16 cellular contexts compared by ENCODE assay signal in the genomic region with DNA sequence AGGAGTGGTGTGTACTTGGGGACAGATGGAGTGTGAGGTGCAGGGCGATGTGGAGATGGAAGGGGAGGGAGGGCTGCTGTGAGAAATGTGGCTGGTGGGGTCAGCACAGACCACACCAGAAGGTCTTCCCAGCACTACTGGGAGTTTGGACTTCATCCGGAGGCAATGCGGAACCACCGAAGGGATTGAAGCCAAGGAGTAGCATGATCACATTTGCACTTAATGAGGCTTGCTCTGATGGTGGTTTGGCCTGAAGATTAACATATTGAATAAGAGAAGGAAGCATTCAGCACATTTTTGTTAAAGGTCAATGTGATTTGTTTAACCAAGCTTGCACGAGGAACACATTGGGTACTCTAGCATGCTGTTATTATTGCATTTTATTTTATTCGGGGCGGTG.
A peak's percentile ranks its signal among the peaks of the same experiment; 100 is the strongest.
DNase-seq lines count a peak whose midpoint lies in the region; ATAC-seq and TF ChIP-seq lines count a peak whose summit lies in the region.
"Had no signal": no experiment of that assay in that cellular context is flagged by ENCODE, and none has a peak within 500 bp of the region (broad histone marks: within the 10 kb centered on the region; RNA-seq: fewer than 3 reads in every experiment).

No MANE protein-coding gene starts in this region.

- DNase-seq in GM23338 (ENCODE audit: low spot score) (no peak), astrocyte of the hippocampus (ENCODE audit: low read depth, low spot score) (peak; percentile 86), thyroid gland (peak; percentile 16 to 27), NOMO-1 (lab: John Stamatoyannopoulos, UW; ENCODE audit: unreplicated experiment in 2 of 2) (no peak)
- DNase-seq in CD8-positive, alpha-beta memory T cell: no peak
- DNase-seq: 8988T; Calu3; CD4-positive, alpha-beta memory T cell; DMS79 treated with DMSO at 0.1 percent for 48 hours; HFFc6 had no signal

- peaks cover 28% of the 10 kb centered on the region for H3K4me1 Mint-ChIP-seq in GM23338
- H3K4me1 Mint-ChIP-seq in nephron: peaks cover 19% of the 10 kb centered on the region
- no peaks in the 10 kb centered on the region for H3K4me1 Mint-ChIP-seq in CD8-positive, alpha-beta memory T cell
- H3K4me1 Mint-ChIP-seq: CD14-positive monocyte; CD4-positive, alpha-beta memory T cell had no signal

- H3K4me3 Mint-ChIP-seq in GM23338 (no peak overlapping the region), nephron (no peak overlapping the region)
- H3K4me3 Mint-ChIP-seq in CD8-positive, alpha-beta memory T cell: no peak overlapping the region
- H3K4me3 Mint-ChIP-seq: CD14-positive monocyte; CD4-positive, alpha-beta memory T cell; HFFc6 had no signal

- H3K27ac ChIP-seq in GM23338 (ENCODE audit: low read depth) (no peak overlapping the region), thyroid gland (no peak overlapping the region)
- no peak overlapping the region for H3K27ac ChIP-seq in CD8-positive, alpha-beta memory T cell (ENCODE audit: low read depth, low read length)
- H3K27ac ChIP-seq: BLaER1 had no signal

- H3K4me1 ChIP-seq in GM23338 (ENCODE audit: insufficient read depth) (peaks cover 5% of the 10 kb centered on the region; the same call in 1 of the 2 replicates), thyroid gland (peaks cover 17 to 20% of the 10 kb centered on the region in 2 donors)
- H3K4me1 ChIP-seq in CD8-positive, alpha-beta memory T cell (ENCODE audit: insufficient read depth, low read length): no peaks in the 10 kb centered on the region
- H3K4me1 ChIP-seq: BLaER1 had no signal

- H4K20me1 ChIP-seq in GM23338 (replicated peaks; ENCODE audit: insufficient read depth): no peaks in the 10 kb centered on the region
- H4K20me1 ChIP-seq: BLaER1 had no signal

- no peak for ATAC-seq in GM23338
- ATAC-seq in HG02981 (IDR thresholded peaks at IDR 0.05; ENCODE audit: unreplicated experiment): no peak
- ATAC-seq: GM12878, HCT116 had no signal

- no peaks in the 10 kb centered on the region for H3K9me3 Mint-ChIP-seq in GM23338
- H3K9me3 Mint-ChIP-seq in nephron: peaks cover 6% of the 10 kb centered on the region
- H3K9me3 Mint-ChIP-seq in CD8-positive, alpha-beta memory T cell: peaks cover 0 to 3% (median 0%) of the 10 kb centered on the region in 5 donors
- H3K9me3 Mint-ChIP-seq: CD14-positive monocyte had no signal

- H3K79me2 ChIP-seq in GM23338 (replicated peaks; ENCODE audit: insufficient read depth): no peaks in the 10 kb centered on the region

- H3K9me2 ChIP-seq in GM23338 (ENCODE audit: insufficient read depth): peaks cover 21% of the 10 kb centered on the region; the same call in 1 of the 2 replicates

- H3K36me3 ChIP-seq in GM23338 (ENCODE audit: insufficient read depth): no peaks in the 10 kb centered on the region
- no peaks in the 10 kb centered on the region for H3K36me3 ChIP-seq in thyroid gland
- H3K36me3 ChIP-seq in CD8-positive, alpha-beta memory T cell (ENCODE audit: insufficient read depth, low read length): no peaks in the 10 kb centered on the region
- H3K36me3 ChIP-seq: BLaER1 had no signal

- TF ChIP-seq CTCF in GM23338 (conservative IDR thresholded peaks at IDR 0.05; ENCODE audit: low read depth in 2 of 2): no peak
- no peak for TF ChIP-seq CTCF in nephron (IDR thresholded peaks at IDR 0.05; ENCODE audit: unreplicated experiment in 3 of 3)
- no peak for TF ChIP-seq CTCF in thyroid gland (IDR thresholded peaks at IDR 0.05)

- H3K27me3 ChIP-seq in GM23338 (ENCODE audit: insufficient read depth): no peaks in the 10 kb centered on the region
- H3K27me3 ChIP-seq in thyroid gland: no peaks in the 10 kb centered on the region
- no peaks in the 10 kb centered on the region for H3K27me3 ChIP-seq in CD8-positive, alpha-beta memory T cell (ENCODE audit: insufficient read depth, low read length, poor library complexity, severe bottlenecking)
- H3K27me3 ChIP-seq: BLaER1 had no signal

- H3K9me3 ChIP-seq in thyroid gland: no peaks in the 10 kb centered on the region
- no peaks in the 10 kb centered on the region for H3K9me3 ChIP-seq in CD8-positive, alpha-beta memory T cell (ENCODE audit: low read length)
- H3K9me3 ChIP-seq: BLaER1 had no signal

- intact Hi-C loops in thyroid gland (cut with DNase I): no loop called here

- H3K27me3 Mint-ChIP-seq in GM23338 (ENCODE audit: insufficient read depth, low read depth, poor library complexity) (peaks cover 5% of the 10 kb centered on the region), nephron (ENCODE audit: low read depth) (peaks cover 13% of the 10 kb centered on the region)
- H3K27me3 Mint-ChIP-seq in CD8-positive, alpha-beta memory T cell: peaks cover 4% of the 10 kb centered on the region in 2 donors

- H3K4me3 ChIP-seq in GM23338: no peak overlapping the region
- H3K4me3 ChIP-seq in thyroid gland (replicated peaks in 1 of 3): no peak overlapping the region
- no peak overlapping the region for H3K4me3 ChIP-seq in CD8-positive, alpha-beta memory T cell (ENCODE audit: low read length)
- H3K4me3 ChIP-seq: BLaER1, GM12878 had no signal

- no peak for TF ChIP-seq POLR2A in thyroid gland (IDR thresholded peaks at IDR 0.05)

- POLR2A ChIA-PET in CD8-positive, alpha-beta memory T cell (lab: Charles Lee): no interaction called here

- H2AFZ ChIP-seq in GM23338: 0 out of 2 replicates have a peak overlapping the region, but pooled peaks have one; percentile 23

- CTCF ChIA-PET in CD8-positive, alpha-beta memory T cell (lab: Charles Lee): no interaction called here

- H3K36me3 Mint-ChIP-seq in GM23338 (ENCODE audit: low read depth): no peaks in the 10 kb centered on the region
- no peaks in the 10 kb centered on the region for H3K36me3 Mint-ChIP-seq in nephron (ENCODE audit: low read depth)
- no peaks in the 10 kb centered on the region for H3K36me3 Mint-ChIP-seq in CD8-positive, alpha-beta memory T cell
- H3K36me3 Mint-ChIP-seq: CD14-positive monocyte; CD4-positive, alpha-beta memory T cell had no signal

- no peak overlapping the region for H3K27ac Mint-ChIP-seq in GM23338
- peak overlapping the region in 2 of 3 experiments; percentile 27 to 76 for H3K27ac Mint-ChIP-seq in nephron
- H3K27ac Mint-ChIP-seq in CD8-positive, alpha-beta memory T cell: peak overlapping the region in 1 of 8 donors; percentile 5
- H3K27ac Mint-ChIP-seq: CD14-positive monocyte; CD4-positive, alpha-beta memory T cell; HFFc6 had no signal

- H3F3A ChIP-seq in GM23338 (replicated peaks; ENCODE audit: low read depth): no peaks in the 10 kb centered on the region

- H3K4me2 ChIP-seq in GM23338: no peak overlapping the region
- H3K4me2 ChIP-seq: BLaER1 had no signal

- 39 to 45% methylated on average over 7 of the region's 7 CpGs for WGBS in thyroid gland, 2 donors

TF ChIP-seq in GM23338, 12 proteins besides CTCF, POLR2A, EP300 and RAD21 (continues in another document):
- TF ChIP-seq ETS1 (IDR thresholded peaks at IDR 0.05): no peak
- no peak for TF ChIP-seq NANOG (IDR thresholded peaks at IDR 0.05; ENCODE audit: borderline replicate concordance)
- no peak for TF ChIP-seq POLR2AphosphoS5 (IDR thresholded peaks at IDR 0.05; ENCODE audit: low read depth)
- no peak for TF ChIP-seq JUNB (IDR thresholded peaks at IDR 0.05; ENCODE audit: unreplicated experiment)
- no peak for TF ChIP-seq CREB1 (CRISPR knock-in tag; IDR thresholded peaks at IDR 0.05; ENCODE audit: low read depth)
- TF ChIP-seq, protein P1, sequence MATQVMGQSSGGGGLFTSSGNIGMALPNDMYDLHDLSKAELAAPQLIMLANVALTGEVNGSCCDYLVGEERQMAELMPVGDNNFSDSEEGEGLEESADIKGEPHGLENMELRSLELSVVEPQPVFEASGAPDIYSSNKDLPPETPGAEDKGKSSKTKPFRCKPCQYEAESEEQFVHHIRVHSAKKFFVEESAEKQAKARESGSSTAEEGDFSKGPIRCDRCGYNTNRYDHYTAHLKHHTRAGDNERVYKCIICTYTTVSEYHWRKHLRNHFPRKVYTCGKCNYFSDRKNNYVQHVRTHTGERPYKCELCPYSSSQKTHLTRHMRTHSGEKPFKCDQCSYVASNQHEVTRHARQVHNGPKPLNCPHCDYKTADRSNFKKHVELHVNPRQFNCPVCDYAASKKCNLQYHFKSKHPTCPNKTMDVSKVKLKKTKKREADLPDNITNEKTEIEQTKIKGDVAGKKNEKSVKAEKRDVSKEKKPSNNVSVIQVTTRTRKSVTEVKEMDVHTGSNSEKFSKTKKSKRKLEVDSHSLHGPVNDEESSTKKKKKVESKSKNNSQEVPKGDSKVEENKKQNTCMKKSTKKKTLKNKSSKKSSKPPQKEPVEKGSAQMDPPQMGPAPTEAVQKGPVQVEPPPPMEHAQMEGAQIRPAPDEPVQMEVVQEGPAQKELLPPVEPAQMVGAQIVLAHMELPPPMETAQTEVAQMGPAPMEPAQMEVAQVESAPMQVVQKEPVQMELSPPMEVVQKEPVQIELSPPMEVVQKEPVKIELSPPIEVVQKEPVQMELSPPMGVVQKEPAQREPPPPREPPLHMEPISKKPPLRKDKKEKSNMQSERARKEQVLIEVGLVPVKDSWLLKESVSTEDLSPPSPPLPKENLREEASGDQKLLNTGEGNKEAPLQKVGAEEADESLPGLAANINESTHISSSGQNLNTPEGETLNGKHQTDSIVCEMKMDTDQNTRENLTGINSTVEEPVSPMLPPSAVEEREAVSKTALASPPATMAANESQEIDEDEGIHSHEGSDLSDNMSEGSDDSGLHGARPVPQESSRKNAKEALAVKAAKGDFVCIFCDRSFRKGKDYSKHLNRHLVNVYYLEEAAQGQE (IDR thresholded peaks at IDR 0.05; ENCODE audit: unreplicated experiment): no peak
- TF ChIP-seq EZH2phosphoT487 (IDR thresholded peaks at IDR 0.05; ENCODE audit: unreplicated experiment): no peak
- TF ChIP-seq EZH2 (IDR thresholded peaks at IDR 0.05; ENCODE audit: low read depth, unreplicated experiment): no peak

Comparison
In these comparisons a context has a peak if more than half of its experiments do, and no peak if none do; other contexts are left out.
1. DNase-seq: peak in astrocyte of the hippocampus (single experiment) and thyroid gland (2 of 2); none in GM23338 (single experiment), NOMO-1 (0 of 2) and CD8-positive, alpha-beta memory T cell (0 of 5).